ENCODE assay signal across 8 cellular contexts in the genomic region with DNA sequence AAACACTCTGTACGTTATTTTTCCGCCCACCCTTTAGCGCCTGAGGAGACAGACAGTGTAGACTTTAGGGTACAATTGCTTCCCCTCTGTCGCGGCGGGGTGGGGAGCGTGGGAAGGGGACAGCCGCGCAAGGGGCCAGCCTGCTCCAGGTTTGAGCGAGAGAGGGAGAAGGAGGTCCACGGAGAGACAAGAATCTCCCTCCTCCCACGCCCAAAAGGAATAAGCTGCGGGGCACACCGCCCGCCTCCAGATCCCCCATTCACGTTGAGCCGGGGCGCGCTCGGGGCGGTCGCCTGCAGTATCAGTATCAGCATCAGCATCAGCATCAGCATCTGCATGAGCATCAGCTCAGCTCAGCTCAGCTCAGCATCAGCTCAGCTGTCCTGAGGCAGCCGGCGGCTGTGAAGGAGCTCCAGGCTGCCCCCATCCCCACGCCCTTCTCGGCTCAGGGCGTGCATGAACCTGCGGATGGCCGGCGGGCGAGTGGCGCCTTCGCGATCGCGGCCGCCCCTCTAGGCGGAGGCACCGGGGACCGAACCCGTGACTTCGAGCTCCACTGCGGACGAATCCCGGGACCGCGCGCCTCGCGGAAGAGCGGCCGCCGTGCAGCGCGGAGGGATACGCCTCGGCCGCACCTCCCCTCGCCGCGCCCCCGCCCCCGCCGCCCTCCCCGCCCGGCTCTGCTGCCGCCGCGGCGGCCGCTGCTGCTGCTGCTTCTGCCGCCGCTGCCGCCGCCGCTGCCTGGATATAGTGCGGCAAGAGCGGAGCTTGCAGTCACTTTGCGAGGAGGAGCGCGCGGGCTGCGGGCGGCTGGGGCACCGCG. TPM values are rescaled to one million over a fixed set of nuclear protein-coding genes. Genes with fewer than 3 reads are reported as not detected.
DNase-seq lines count a peak whose midpoint lies in the region; ATAC-seq and TF ChIP-seq lines count a peak whose summit lies in the region.

Gene NCAM2 (plus strand): TSS at position 777 of the 823 bp plus-strand sequence.

- no peaks in the 10 kb centered on the region for H3K9me3 Mint-ChIP-seq in T-helper 2 cell treated with Interferon-gamma antibody and Interleukin-4, amounts not matched to agents 5 μg/mL and 100 μg/mL, for 36 hours

- DNase-seq in GM10266 (ENCODE audit: extremely low spot score) (peak; percentile 17), HuH-7 (ENCODE audit: low spot score) (peak; percentile 46), astrocyte of the cerebellum (ENCODE audit: low read depth) (peak; percentile 44), hippocampal formation (lab: John Stamatoyannopoulos, UW) (peak; percentile 72 to 83), sciatic nerve (ENCODE audit: low spot score) (peak; percentile 82)
- peak; percentile 46 for DNase-seq in T-helper 2 cell treated with Interferon-gamma antibody and Interleukin-4, amounts not matched to agents 5 μg/mL and 100 μg/mL, for 36 hours (ENCODE audit: low spot score)

- intact Hi-C loops in sciatic nerve (cut with DNase I) = no loop called here

- peaks cover 3% of the 10 kb centered on the region for H3K4me1 Mint-ChIP-seq in T-helper 2 cell treated with Interferon-gamma antibody and Interleukin-4, amounts not matched to agents 5 μg/mL and 100 μg/mL, for 36 hours (ENCODE audit: low read depth)

- TF ChIP-seq CTCF in GM10266 (IDR thresholded peaks at IDR 0.05; ENCODE audit: control insufficient read depth, insufficient read depth, low read depth, missing control alignments) (no peak), astrocyte of the cerebellum (IDR thresholded peaks at IDR 0.05; ENCODE audit: low read depth, low read length, missing control alignments) (no peak)

- H3K27ac Mint-ChIP-seq in T-helper 2 cell treated with Interferon-gamma antibody and Interleukin-4, amounts not matched to agents 5 μg/mL and 100 μg/mL, for 36 hours = no peak within 1 kb of the TSS

- peak within 1 kb of the TSS; percentile 75 for H3K4me3 Mint-ChIP-seq in T-helper 2 cell treated with Interferon-gamma antibody and Interleukin-4, amounts not matched to agents 5 μg/mL and 100 μg/mL, for 36 hours

- H3K4me3 ChIP-seq in astrocyte of the cerebellum (ENCODE audit: low read depth, low read length) = peak within 1 kb of the TSS; percentile 70

- in situ Hi-C loops in astrocyte of the cerebellum (cut with HindIII; ENCODE audit: low sequenced_read_pairs) = no loop called here

- H3K36me3 Mint-ChIP-seq in T-helper 2 cell treated with Interferon-gamma antibody and Interleukin-4, amounts not matched to agents 5 μg/mL and 100 μg/mL, for 36 hours (ENCODE audit: low read depth) = no peaks in the 10 kb centered on the region

- ATAC-seq in sciatic nerve = peak; percentile 76
- no peak for ATAC-seq in HG03520 (IDR thresholded peaks at IDR 0.05; ENCODE audit: unreplicated experiment)
- ATAC-seq in GM19035 (IDR thresholded peaks at IDR 0.05; ENCODE audit: unreplicated experiment) = no peak

- H3K27me3 Mint-ChIP-seq in T-helper 2 cell treated with Interferon-gamma antibody and Interleukin-4, amounts not matched to agents 5 μg/mL and 100 μg/mL, for 36 hours (ENCODE audit: low read depth) = peaks cover 36% of the 10 kb centered on the region

RNA-seq across cellular contexts. Expression of gene NCAM2, which starts in this region (rescaled TPM):
- 41.2 TPM for total RNA-seq in sciatic nerve

Comparison
In these comparisons a context has a peak if more than half of its experiments do, and no peak if none do; other contexts are left out.
1. DNase-seq: peak in every context shown above with its lines; median percentile 82 in sciatic nerve; 78 in hippocampal formation; 46 in HuH-7; 46 in T-helper 2 cell treated with Interferon-gamma antibody and Interleukin-4, amounts not matched to agents 5 μg/mL and 100 μg/mL, for 36 hours; 44 in astrocyte of the cerebellum; 17 in GM10266.